1 cellular context compared by ENCODE assay signal in genomic region chr5:150254363-150255154, GRCh38.
A peak's percentile ranks its signal among the peaks of the same experiment; 100 is the strongest.
TF ChIP-seq lines count a peak whose summit lies in the region.

No MANE protein-coding gene starts in this region.

TF ChIP-seq in HepG2, 621 proteins besides CTCF, POLR2A, EP300 and RAD21 (continued from another document):
- TF ChIP-seq RFX3 (CRISPR knock-in tag; IDR thresholded peaks at IDR 0.05): no peak
- peak; percentile 88 for TF ChIP-seq NR2F2 (IDR thresholded peaks at IDR 0.05; ENCODE audit: borderline replicate concordance, low read depth)
- no peak for TF ChIP-seq HNF1A (IDR thresholded peaks at IDR 0.05; ENCODE audit: low read depth)
- 0 out of 2 replicates have a peak, but pooled peaks have one; percentile 35 for TF ChIP-seq HNF1A (CRISPR knock-in tag; IDR thresholded peaks at IDR 0.05; ENCODE audit: borderline replicate concordance)
- 0 out of 2 replicates have a peak, but pooled peaks have one; percentile 35 for TF ChIP-seq ZSCAN21 (CRISPR knock-in tag; IDR thresholded peaks at IDR 0.05; ENCODE audit: borderline replicate concordance)
- TF ChIP-seq PAXIP1 (CRISPR knock-in tag; conservative IDR thresholded peaks at IDR 0.05): 0 out of 2 replicates have a peak, but pooled peaks have one; percentile 19
- TF ChIP-seq NCOA2 (CRISPR knock-in tag; IDR thresholded peaks at IDR 0.05): peak; percentile 77; the same call in 1 of the 2 replicates
- TF ChIP-seq ZBTB7A (CRISPR knock-in tag; IDR thresholded peaks at IDR 0.05): peak; percentile 18; the same call in 1 of the 2 replicates
- peak; percentile 38; the same call in 1 of the 2 replicates for TF ChIP-seq ZBTB7B (CRISPR knock-in tag; IDR thresholded peaks at IDR 0.05)
- TF ChIP-seq HMG20B (CRISPR knock-in tag; conservative IDR thresholded peaks at IDR 0.05): peak; percentile 86
- TF ChIP-seq PHF8 (CRISPR knock-in tag; IDR thresholded peaks at IDR 0.05): no peak
- TF ChIP-seq SOX13 (IDR thresholded peaks at IDR 0.05): no peak
- TF ChIP-seq SOX13 (CRISPR knock-in tag; conservative IDR thresholded peaks at IDR 0.05 in 1 of 2, IDR thresholded peaks at IDR 0.05 in 1 of 2): peak in 1 of 2 experiments; percentile 39; a peak in 2 of 4 replicates
- peak; percentile 77 for TF ChIP-seq GFI1 (CRISPR knock-in tag; IDR thresholded peaks at IDR 0.05; ENCODE audit: borderline replicate concordance)
- no peak for TF ChIP-seq MAF1 (CRISPR knock-in tag; IDR thresholded peaks at IDR 0.05; ENCODE audit: borderline replicate concordance)
